Comparison of ENCODE assay signal across 17 cellular contexts in the genomic region with DNA sequence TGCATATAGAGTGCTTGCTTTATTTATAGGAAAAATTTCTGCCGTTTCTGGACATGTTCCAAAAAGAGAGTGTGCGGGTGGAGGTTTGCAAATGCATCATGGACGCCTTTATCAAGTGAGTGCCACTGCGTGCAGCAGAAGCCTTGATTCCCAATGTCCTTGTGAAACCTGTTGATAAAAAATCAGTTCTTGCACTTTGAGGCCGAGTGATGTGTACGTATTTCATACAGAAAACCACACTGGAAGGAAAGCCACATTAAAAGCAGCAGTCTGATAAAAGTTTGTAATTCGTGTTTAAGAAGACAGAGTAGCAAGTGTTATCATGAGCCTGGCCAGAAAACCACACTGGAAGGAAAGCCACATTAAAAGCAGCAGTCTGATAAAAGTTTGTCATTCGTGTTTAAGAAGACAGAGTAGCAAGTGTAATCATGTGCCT.
DNase-seq lines count a peak whose midpoint lies in the region; ATAC-seq, FAIRE-seq and TF ChIP-seq lines count a peak whose summit lies in the region.
"Had no signal": no experiment of that assay in that cellular context is flagged by ENCODE, and none has a peak within 500 bp of the region (broad histone marks: within the 10 kb centered on the region; RNA-seq: fewer than 3 reads in every experiment).

No MANE protein-coding gene starts in this region.

- H3K27ac Mint-ChIP-seq in T-helper 17 cell, result peak overlapping the region; percentile 51

- TF ChIP-seq POLR2A in K562 (conservative IDR thresholded peaks at IDR 0.05), result no peak

- H3K36me3 Mint-ChIP-seq in T-helper 17 cell (ENCODE audit: low read depth), result peaks cover 5% of the 10 kb centered on the region

- no peak for TF ChIP-seq RAD21 in K562 (CRISPR knock-in tag; conservative IDR thresholded peaks at IDR 0.05 in 1 of 2, IDR thresholded peaks at IDR 0.05 in 1 of 2)

- no peaks in the 10 kb centered on the region for H3K79me2 ChIP-seq in K562 (ENCODE audit: control insufficient read depth, insufficient read depth, low read length)

- H3K4me1 ChIP-seq in K562 (replicated peaks in 1 of 2; ENCODE audit: control insufficient read depth in 2 of 2, insufficient read depth in 2 of 2, low read length in 2 of 2) (no peaks in the 10 kb centered on the region), rectal smooth muscle tissue (ENCODE audit: control insufficient read depth, insufficient read depth, low read length) (peaks cover 2% of the 10 kb centered on the region)

- peak; percentile 34 for ATAC-seq in Right ventricle myocardium superior (ENCODE audit: poor library complexity)
- peak; percentile 93 for ATAC-seq in T-helper 17 cell
- ATAC-seq in K562, result no peak
- no peak for ATAC-seq in HG02610 (IDR thresholded peaks at IDR 0.05; ENCODE audit: unreplicated experiment)

- no peak for DNase-seq in Right ventricle myocardium superior
- no peak for DNase-seq in cardiac septum (ENCODE audit: low spot score)
- no peak for DNase-seq in T-helper 17 cell
- peak in 1 of 4 experiments; percentile 23 for DNase-seq in K562 (ENCODE audit: extremely low read depth in 1 of 4, low spot score in 3 of 4)
- DNase-seq in kidney tubule cell (ENCODE audit: low spot score), result no peak
- DNase-seq in UCSD-AML1 (lab: John Stamatoyannopoulos, UW; ENCODE audit: unreplicated experiment), result no peak
- DNase-seq: effector memory CD4-positive, alpha-beta T cell; hippocampal formation; NCI-H146; NCI-H82; retina; SK-N-SH; substantia nigra had no signal

- H3K27me3 ChIP-seq in K562 (ENCODE audit: control insufficient read depth in 2 of 2, insufficient read depth in 2 of 2, low read length in 2 of 2), result no peaks in the 10 kb centered on the region; a peak in 1 of 5 replicates
- H3K27me3 ChIP-seq in rectal smooth muscle tissue (ENCODE audit: control insufficient read depth, insufficient read depth, low read length), result no peaks in the 10 kb centered on the region
- H3K27me3 ChIP-seq: neutrophil had no signal

- 5% methylated on average over 8 of the region's 8 CpGs for WGBS in K562 (ENCODE audit: insufficient coverage, low coverage, missing lambda C conversion rate)

- H3K4me1 Mint-ChIP-seq in T-helper 17 cell, result peaks cover 10% of the 10 kb centered on the region

- H3K9ac ChIP-seq in K562 (ENCODE audit: insufficient read depth in 1 of 2, low read depth in 2 of 2, low read length in 2 of 2) (no peak overlapping the region), rectal smooth muscle tissue (ENCODE audit: low read length) (no peak overlapping the region)
- H3K9ac ChIP-seq: SK-N-SH had no signal

- no peak overlapping the region for H3K4me2 ChIP-seq in K562 (ENCODE audit: insufficient read depth, low read length)
- H3K4me2 ChIP-seq: SK-N-SH had no signal

- no peaks in the 10 kb centered on the region for H4K20me1 ChIP-seq in K562 (replicated peaks; ENCODE audit: control insufficient read depth, insufficient read depth, low read length)

- POLR2A ChIA-PET in K562 (lab: Yijun Ruan, JAX), result interaction anchor here (1.4 kb wide), 1 partner anchor 10 kb away, joined by 7 read pairs; no protein-coding TSS in a partner anchor

- H3K27ac ChIP-seq in K562 (ENCODE audit: extremely low read depth, low read depth, low read length) (no peak overlapping the region), rectal smooth muscle tissue (ENCODE audit: low read depth, low read length) (peak overlapping the region; percentile 8)
- H3K27ac ChIP-seq: neutrophil had no signal

- H3K9me3 ChIP-seq in T-helper 17 cell (ENCODE audit: control insufficient read depth, low read length, poor library complexity, severe bottlenecking) (no peaks in the 10 kb centered on the region), K562 (replicated peaks; ENCODE audit: control insufficient read depth, insufficient read depth, low read depth, low read length) (no peaks in the 10 kb centered on the region)
- H3K9me3 ChIP-seq: neutrophil, SK-N-SH had no signal

- no peaks in the 10 kb centered on the region for H3K27me3 Mint-ChIP-seq in T-helper 17 cell

- no peak overlapping the region for H2AFZ ChIP-seq in K562 (ENCODE audit: low read depth, low read length)

- no peak for TF ChIP-seq CTCF in K562 (IDR thresholded peaks at IDR 0.05 in 2 of 3, conservative IDR thresholded peaks at IDR 0.05 in 1 of 3; ENCODE audit: insufficient read depth in 2 of 3, low read depth in 1 of 3, low read length in 3 of 3)

- H3K36me3 ChIP-seq in K562 (ENCODE audit: control insufficient read depth, insufficient read depth, low read length) (peaks cover 2% of the 10 kb centered on the region; the same call in 1 of the 3 replicates), rectal smooth muscle tissue (ENCODE audit: control insufficient read depth, insufficient read depth, low read length) (peaks cover 2% of the 10 kb centered on the region)

- H3K9me1 ChIP-seq in K562 (ENCODE audit: control insufficient read depth, insufficient read depth, low read length), result no peaks in the 10 kb centered on the region

- intact Hi-C loops in Right ventricle myocardium superior (cut with DNase I), result loop anchor here (10.0 kb wide), 1 partner anchor 245 kb away; the partner anchor contains the start of gene GPRC5B
- intact Hi-C loops in cardiac septum (cut with DNase I), result no loop called here
- intact Hi-C loops in K562 (cut with micrococcal nuclease), result no loop called here

- peak; percentile 42 for FAIRE-seq in K562 (lab: Jason Lieb, UNC)
- FAIRE-seq: bronchial epithelial cell had no signal

- CTCF ChIA-PET in K562 (lab: Yijun Ruan, JAX; ENCODE audit: low intra/inter-chr PET ratio), result no interaction called here

- in situ Hi-C loops in K562 (cut with MboI), result no loop called here

- H3K4me3 ChIP-seq in K562 (no peak overlapping the region), rectal smooth muscle tissue (ENCODE audit: low read length) (no peak overlapping the region)

- H3K4me3 Mint-ChIP-seq in T-helper 17 cell, result peak overlapping the region; percentile 50

- TF ChIP-seq EP300 in K562 (IDR thresholded peaks at IDR 0.05; ENCODE audit: low read length), result no peak

- no TSS peak for BruUV-seq in K562 (replicated peaks; lab: Mats Ljungman, UMichigan)

TF ChIP-seq in K562, 482 proteins besides CTCF, POLR2A, EP300 and RAD21:
- TF ChIP-seq NFIC (IDR thresholded peaks at IDR 0.05) (peak; percentile 59), LEF1 (IDR thresholded peaks at IDR 0.05) (no peak), TCF3 (CRISPR knock-in tag; IDR thresholded peaks at IDR 0.05) (peak; percentile 64), CBFA2T2 (conservative IDR thresholded peaks at IDR 0.05) (peak; percentile 27; the same call in 1 of the 2 replicates), CBFA2T3 (IDR thresholded peaks at IDR 0.05) (peak; percentile 62), TAL1 (IDR thresholded peaks at IDR 0.05) (peak; percentile 25; the same call in 1 of the 2 replicates), RCOR1 (IDR thresholded peaks at IDR 0.05; ENCODE audit: borderline replicate concordance in 1 of 2, low read depth in 2 of 2, low read length in 2 of 2) (0 out of 4 replicates have a peak, but pooled peaks of 1 of the 2 experiments have one; percentile 38), TEAD4 (IDR thresholded peaks at IDR 0.05; ENCODE audit: low read length) (peak; percentile 45), TEAD4 (CRISPR knock-in tag; IDR thresholded peaks at IDR 0.05; ENCODE audit: borderline replicate concordance) (no peak), KDM1A (IDR thresholded peaks at IDR 0.05) (peak; percentile 74 to 75)
- TF ChIP-seq, protein P1, sequence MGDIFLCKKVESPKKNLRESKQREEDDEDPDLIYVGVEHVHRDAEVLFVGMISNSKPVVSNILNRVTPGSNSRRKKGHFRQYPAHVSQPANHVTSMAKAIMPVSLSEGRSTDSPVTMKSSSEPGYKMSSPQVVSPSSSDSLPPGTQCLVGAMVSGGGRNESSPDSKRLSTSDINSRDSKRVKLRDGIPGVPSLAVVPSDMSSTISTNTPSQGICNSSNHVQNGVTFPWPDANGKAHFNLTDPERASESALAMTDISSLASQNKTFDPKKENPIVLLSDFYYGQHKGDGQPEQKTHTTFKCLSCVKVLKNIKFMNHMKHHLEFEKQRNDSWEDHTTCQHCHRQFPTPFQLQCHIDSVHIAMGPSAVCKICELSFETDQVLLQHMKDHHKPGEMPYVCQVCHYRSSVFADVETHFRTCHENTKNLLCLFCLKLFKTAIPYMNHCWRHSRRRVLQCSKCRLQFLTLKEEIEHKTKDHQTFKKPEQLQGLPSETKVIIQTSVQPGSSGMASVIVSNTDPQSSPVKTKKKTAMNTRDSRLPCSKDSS (IDR thresholded peaks at IDR 0.05; ENCODE audit: low read depth, partially characterized antibody), result no peak

Comparison
In these comparisons a context has a peak if more than half of its experiments do, and no peak if none do; other contexts are left out.
1. ATAC-seq: peak in Right ventricle myocardium superior (single experiment) and T-helper 17 cell (single experiment); none in K562 (single experiment) and HG02610 (single experiment).